9 cellular contexts compared by ENCODE assay signal in genomic region chr17:74325743-74326379, GRCh38. TPM values are rescaled to one million over a fixed set of nuclear protein-coding genes. Genes with fewer than 3 reads are reported as not detected.
DNase-seq lines count a peak whose midpoint lies in the region; ATAC-seq lines count a peak whose summit lies in the region.
"Had no signal": no experiment of that assay in that cellular context is flagged by ENCODE, and none has a peak within 500 bp of the region (broad histone marks: within the 10 kb centered on the region; RNA-seq: fewer than 3 reads in every experiment).

Gene KIF19, plus strand, starts transcription at chr17:74326226. Its CDS starts 124 bp downstream, at chr17:74326350.

- H3K9ac ChIP-seq in skeletal muscle tissue (ENCODE audit: low read depth in 1 of 3, low read length in 3 of 3): peak within 1 kb of the TSS; percentile 16 to 76 (median 57)

- peak within 1 kb of the TSS; percentile 64 to 71 (median 66) for H3K4me3 ChIP-seq in skeletal muscle tissue (ENCODE audit: low read length in 3 of 3)

- H3K4me1 ChIP-seq in skeletal muscle tissue (ENCODE audit: control insufficient read depth in 3 of 3, insufficient read depth in 3 of 3, low read length in 3 of 3): peaks cover 13 to 20% (median 19%) of the 10 kb centered on the region in 3 donors

- no peak within 1 kb of the TSS for H3K27ac ChIP-seq in skeletal muscle tissue (ENCODE audit: low read depth, low read length)

- no peaks in the 10 kb centered on the region for H3K9me3 ChIP-seq in skeletal muscle tissue (ENCODE audit: control insufficient read depth in 3 of 3, low read length in 3 of 3)

- H3K36me3 ChIP-seq in skeletal muscle tissue (ENCODE audit: control insufficient read depth in 3 of 3, insufficient read depth in 3 of 3, low read length in 3 of 3): no peaks in the 10 kb centered on the region

- peak; percentile 26 for DNase-seq in NCI-H2227 treated with DMSO at 0.1 percent for 48 hours (lab: John Stamatoyannopoulos, UW)
- peak; percentile 86 for DNase-seq in activated effector memory CD4-positive, alpha-beta T cell treated with anti-CD3 and anti-CD28 coated beads, Interleukin-2, amount 50 U/mL, for 16 hours
- DNase-seq in hypothalamus (lab: John Stamatoyannopoulos, UW): peak in 38 of 51 donors; percentile 10 to 73 (median 38)
- DNase-seq in NCI-H2107 treated with DMSO at 0.1 percent for 48 hours (lab: John Stamatoyannopoulos, UW; ENCODE audit: unreplicated experiment): no peak
- DNase-seq in NCI-H146 treated with DMSO at 0.1 percent for 48 hours (lab: John Stamatoyannopoulos, UW; ENCODE audit: unreplicated experiment): no peak

- ATAC-seq in GM19035 (IDR thresholded peaks at IDR 0.05; ENCODE audit: unreplicated experiment): peak; percentile 72
- no peak for ATAC-seq in GM19455 (IDR thresholded peaks at IDR 0.05; ENCODE audit: unreplicated experiment)

- peaks cover 4 to 18% (median 11%) of the 10 kb centered on the region in 3 donors for H3K27me3 ChIP-seq in skeletal muscle tissue (ENCODE audit: control insufficient read depth in 3 of 3, insufficient read depth in 3 of 3, low read length in 3 of 3)

RNA-seq across cellular contexts. Expression of gene KIF19, which starts in this region (rescaled TPM):
- total RNA-seq in skeletal muscle tissue: 1.0 TPM
- total RNA-seq: M059J had no signal

Comparison
In these comparisons a context has a peak if more than half of its experiments do, and no peak if none do; other contexts are left out.
1. DNase-seq: peak in NCI-H2227 treated with DMSO at 0.1 percent for 48 hours (single experiment), activated effector memory CD4-positive, alpha-beta T cell treated with anti-CD3 and anti-CD28 coated beads, Interleukin-2, amount 50 U/mL, for 16 hours (single experiment) and hypothalamus (38 of 51); none in NCI-H2107 treated with DMSO at 0.1 percent for 48 hours (single experiment) and NCI-H146 treated with DMSO at 0.1 percent for 48 hours (single experiment).